ENCODE assay signal across 21 cellular contexts in genomic region chr17:58229881-58230280, GRCh38. TPM values are rescaled to one million over a fixed set of nuclear protein-coding genes. Genes with fewer than 3 reads are reported as not detected.
DNase-seq lines count a peak whose midpoint lies in the region; ATAC-seq and TF ChIP-seq lines count a peak whose summit lies in the region.
"Had no signal": no experiment of that assay in that cellular context is flagged by ENCODE, and none has a peak within 500 bp of the region (broad histone marks: within the 10 kb centered on the region; RNA-seq: fewer than 3 reads in every experiment).

No MANE protein-coding gene starts in this region.

- no peaks in the 10 kb centered on the region for H3K4me1 ChIP-seq in CD8-positive, alpha-beta T cell (ENCODE audit: insufficient read depth, low read length)

- H3K36me3 ChIP-seq in CD8-positive, alpha-beta T cell (ENCODE audit: insufficient read depth, low read length), result no peaks in the 10 kb centered on the region
- H3K36me3 ChIP-seq: BLaER1 treated with 17β-estradiol and CSF1 and Interleukin-3, amounts not matched to agents 10 nM and 100 nM had no signal

- H3K27ac Mint-ChIP-seq in natural killer cell treated with Interleukin-12 subunit alpha and Interleukin-12 subunit beta and Interleukin-15 and Interleukin-18, amount 100 ng/mL, for 72 hours, result no peak overlapping the region
- H3K27ac Mint-ChIP-seq in natural killer cell, result no peak overlapping the region
- H3K27ac Mint-ChIP-seq in CD8-positive, alpha-beta T cell, result no peak overlapping the region
- H3K27ac Mint-ChIP-seq: B cell; CD8-positive, alpha-beta memory T cell had no signal

- no peak overlapping the region for H3K4me3 ChIP-seq in epithelial cell of esophagus (ENCODE audit: low read length)
- H3K4me3 ChIP-seq in CD8-positive, alpha-beta T cell (ENCODE audit: low read depth, low read length), result no peak overlapping the region
- H3K4me3 ChIP-seq: BLaER1 treated with 17β-estradiol and CSF1 and Interleukin-3, amounts not matched to agents 10 nM and 100 nM had no signal

- peak; percentile 28 for DNase-seq in natural killer cell treated with Interleukin-12 subunit alpha and Interleukin-12 subunit beta and Interleukin-15 and Interleukin-18, amount 100 ng/mL, for 72 hours (ENCODE audit: low spot score)
- no peak for DNase-seq in natural killer cell
- DNase-seq in NCI-H82 treated with DMSO at 0.1 percent for 48 hours (lab: John Stamatoyannopoulos, UW; ENCODE audit: unreplicated experiment), result peak; percentile 88
- DNase-seq in epithelial cell of esophagus (ENCODE audit: low read depth), result peak; percentile 86
- no peak for DNase-seq in NCI-H774 (lab: John Stamatoyannopoulos, UW)
- DNase-seq in CD8-positive, alpha-beta T cell, result no peak
- no peak for DNase-seq in GM19238 (ENCODE audit: insufficient read length, low spot score)
- DNase-seq: CD8-positive, alpha-beta memory T cell; COR-L47; DMS 273 treated with DMSO at 0.1 percent for 48 hours; DMS53; DND-41; EL; GOT3; H9; KBM-7 had no signal

- CTCF ChIA-PET in CD8-positive, alpha-beta T cell (lab: Charles Lee), result interaction anchor here (1.1 to 1.4 kb wide), 2 partner anchors 19 to 30 kb away, joined by 3 to 6 read pairs; no protein-coding TSS in a partner anchor

- no peaks in the 10 kb centered on the region for H3K27me3 ChIP-seq in CD8-positive, alpha-beta T cell (ENCODE audit: insufficient read depth, low read length)
- H3K27me3 ChIP-seq: BLaER1 treated with 17β-estradiol and CSF1 and Interleukin-3, amounts not matched to agents 10 nM and 100 nM had no signal

- intact Hi-C loops in natural killer cell (cut with micrococcal nuclease), result no loop called here
- intact Hi-C loops in CD8-positive, alpha-beta T cell (cut with DNase I, micrococcal nuclease), result no loop called here

- ATAC-seq in natural killer cell treated with Interleukin-12 subunit alpha and Interleukin-12 subunit beta and Interleukin-15 and Interleukin-18, amount 100 ng/mL, for 72 hours, result no peak
- ATAC-seq in natural killer cell, result no peak
- ATAC-seq in CD8-positive, alpha-beta T cell, result no peak

- no peak overlapping the region for H3K4me3 Mint-ChIP-seq in natural killer cell treated with Interleukin-12 subunit alpha and Interleukin-12 subunit beta and Interleukin-15 and Interleukin-18, amount 100 ng/mL, for 72 hours
- no peak overlapping the region for H3K4me3 Mint-ChIP-seq in natural killer cell
- H3K4me3 Mint-ChIP-seq in CD8-positive, alpha-beta T cell, result no peak overlapping the region
- H3K4me3 Mint-ChIP-seq: B cell; CD8-positive, alpha-beta memory T cell had no signal

- no peaks in the 10 kb centered on the region for H3K36me3 Mint-ChIP-seq in natural killer cell treated with Interleukin-12 subunit alpha and Interleukin-12 subunit beta and Interleukin-15 and Interleukin-18, amount 100 ng/mL, for 72 hours
- H3K36me3 Mint-ChIP-seq in natural killer cell, result no peaks in the 10 kb centered on the region
- no peaks in the 10 kb centered on the region for H3K36me3 Mint-ChIP-seq in CD8-positive, alpha-beta T cell
- H3K36me3 Mint-ChIP-seq: CD8-positive, alpha-beta memory T cell had no signal

- H3K9me3 ChIP-seq in CD8-positive, alpha-beta T cell (ENCODE audit: low read length), result no peaks in the 10 kb centered on the region
- H3K9me3 ChIP-seq: BLaER1 treated with 17β-estradiol and CSF1 and Interleukin-3, amounts not matched to agents 10 nM and 100 nM had no signal

- TF ChIP-seq CTCF in natural killer cell (IDR thresholded peaks at IDR 0.05) (no peak), epithelial cell of esophagus (IDR thresholded peaks at IDR 0.05; ENCODE audit: insufficient read depth, low read depth, low read length, missing control alignments) (no peak)
- TF ChIP-seq CTCF in CD8-positive, alpha-beta T cell (IDR thresholded peaks at IDR 0.05), result no peak

- no peaks in the 10 kb centered on the region for H3K9me3 Mint-ChIP-seq in natural killer cell treated with Interleukin-12 subunit alpha and Interleukin-12 subunit beta and Interleukin-15 and Interleukin-18, amount 100 ng/mL, for 72 hours
- H3K9me3 Mint-ChIP-seq in natural killer cell, result no peaks in the 10 kb centered on the region
- H3K9me3 Mint-ChIP-seq in CD8-positive, alpha-beta T cell, result no peaks in the 10 kb centered on the region
- H3K9me3 Mint-ChIP-seq: CD8-positive, alpha-beta memory T cell; H9 had no signal

- no peak overlapping the region for H3K27ac ChIP-seq in CD8-positive, alpha-beta T cell (ENCODE audit: low read depth, low read length)
- H3K27ac ChIP-seq: BLaER1 treated with 17β-estradiol and CSF1 and Interleukin-3, amounts not matched to agents 10 nM and 100 nM had no signal

- POLR2A ChIA-PET in CD8-positive, alpha-beta T cell (lab: Charles Lee), result interaction anchor here (1.7 kb wide), 1 partner anchor 10 kb away, joined by 4 read pairs; the partner anchor contains the start of gene MKS1

- peaks cover 0 to 2% of the 10 kb centered on the region in 2 donors for H3K4me1 Mint-ChIP-seq in natural killer cell treated with Interleukin-12 subunit alpha and Interleukin-12 subunit beta and Interleukin-15 and Interleukin-18, amount 100 ng/mL, for 72 hours (ENCODE audit: low read depth in 2 of 2)
- H3K4me1 Mint-ChIP-seq in natural killer cell, result no peaks in the 10 kb centered on the region
- no peaks in the 10 kb centered on the region for H3K4me1 Mint-ChIP-seq in CD8-positive, alpha-beta T cell (ENCODE audit: low read depth)
- H3K4me1 Mint-ChIP-seq: CD8-positive, alpha-beta memory T cell had no signal

- peaks cover 3 to 17% of the 10 kb centered on the region in 2 donors for H3K27me3 Mint-ChIP-seq in natural killer cell treated with Interleukin-12 subunit alpha and Interleukin-12 subunit beta and Interleukin-15 and Interleukin-18, amount 100 ng/mL, for 72 hours
- peaks cover 2 to 12% of the 10 kb centered on the region in 2 donors for H3K27me3 Mint-ChIP-seq in natural killer cell (ENCODE audit: low read depth in 2 of 2)
- peaks cover 19% of the 10 kb centered on the region for H3K27me3 Mint-ChIP-seq in CD8-positive, alpha-beta T cell (ENCODE audit: low read depth)

RNA-seq across cellular contexts. Expression of gene LPO, which starts 8.5 kb away (rescaled TPM):
- not detected for total RNA-seq in natural killer cell treated with Interleukin-12 subunit alpha and Interleukin-12 subunit beta and Interleukin-15 and Interleukin-18, amount 100 ng/mL, for 72 hours
- not detected for total RNA-seq in natural killer cell
- not detected for total RNA-seq in CD8-positive, alpha-beta T cell
- total RNA-seq: A172; B cell; CD8-positive, alpha-beta memory T cell; G401; HT-29 had no signal

RNA-seq across cellular contexts. Expression of gene MKS1, which starts 10.8 kb away (rescaled TPM):
- 10 to 100 TPM; 13.2 to 20.2 TPM for total RNA-seq in natural killer cell treated with Interleukin-12 subunit alpha and Interleukin-12 subunit beta and Interleukin-15 and Interleukin-18, amount 100 ng/mL, for 72 hours
- 10 to 100 TPM in 1 of 3 donors, 1 to 10 TPM in 2; 4.5 to 10.7 (median 8.5) TPM for total RNA-seq in natural killer cell
- total RNA-seq in CD8-positive, alpha-beta T cell, result 1 to 10 TPM; 4.6 to 4.9 TPM

RNA-seq across cellular contexts. Expression of gene EPX, which starts 37.4 kb away (rescaled TPM):
- not detected for total RNA-seq in natural killer cell treated with Interleukin-12 subunit alpha and Interleukin-12 subunit beta and Interleukin-15 and Interleukin-18, amount 100 ng/mL, for 72 hours
- total RNA-seq in natural killer cell, result not detected
- not detected for total RNA-seq in CD8-positive, alpha-beta T cell
- total RNA-seq: A172; B cell; CD8-positive, alpha-beta memory T cell; G401; H9; HT-29 had no signal

RNA-seq across cellular contexts. Expression of gene MPO, which starts 50.9 kb away (rescaled TPM):
- total RNA-seq in natural killer cell treated with Interleukin-12 subunit alpha and Interleukin-12 subunit beta and Interleukin-15 and Interleukin-18, amount 100 ng/mL, for 72 hours, result not detected
- total RNA-seq in natural killer cell, result 1 to 10 TPM in 2 of 3 donors, not detected in 1; 1.8 to 1.9 TPM
- not detected for total RNA-seq in CD8-positive, alpha-beta T cell
- total RNA-seq: A172; B cell; CD8-positive, alpha-beta memory T cell; G401; H9; HT-29 had no signal

Comparison
In these comparisons a context has a peak if more than half of its experiments do, and no peak if none do; other contexts are left out.
1. DNase-seq: peak in natural killer cell treated with Interleukin-12 subunit alpha and Interleukin-12 subunit beta and Interleukin-15 and Interleukin-18, amount 100 ng/mL, for 72 hours (single experiment), NCI-H82 treated with DMSO at 0.1 percent for 48 hours (single experiment) and epithelial cell of esophagus (single experiment); none in natural killer cell (single experiment), NCI-H774 (single experiment), CD8-positive, alpha-beta T cell (0 of 7) and GM19238 (single experiment).